ENCODE assay signal across 1 cellular context in genomic region chr2:222561817-222562424, GRCh38.
TF ChIP-seq lines count a peak whose summit lies in the region.

No MANE protein-coding gene starts in this region.

TF ChIP-seq in GM23338, 12 proteins besides CTCF, POLR2A, EP300 and RAD21 (continued from another document):
- TF ChIP-seq ZNF462 (CRISPR knock-in tag; IDR thresholded peaks at IDR 0.05) (no peak), REST (IDR thresholded peaks at IDR 0.05; ENCODE audit: unreplicated experiment) (no peak), JUNB (IDR thresholded peaks at IDR 0.05; ENCODE audit: unreplicated experiment) (no peak), ZNF114 (CRISPR knock-in tag; IDR thresholded peaks at IDR 0.05) (no peak), ZNF331 (CRISPR knock-in tag; IDR thresholded peaks at IDR 0.05; ENCODE audit: low read depth) (no peak), STAT1 (IDR thresholded peaks at IDR 0.05; ENCODE audit: unreplicated experiment) (no peak), NANOG (IDR thresholded peaks at IDR 0.05; ENCODE audit: borderline replicate concordance) (no peak), ETS1 (IDR thresholded peaks at IDR 0.05) (no peak), POLR2AphosphoS5 (IDR thresholded peaks at IDR 0.05; ENCODE audit: low read depth) (no peak), EZH2phosphoT487 (IDR thresholded peaks at IDR 0.05; ENCODE audit: unreplicated experiment) (no peak), EZH2 (IDR thresholded peaks at IDR 0.05; ENCODE audit: low read depth, unreplicated experiment) (no peak)
